8 cellular contexts compared by ENCODE assay signal in genomic region chrX:8364369-8365141, GRCh38.
A peak's percentile ranks its signal among the peaks of the same experiment; 100 is the strongest.
DNase-seq lines count a peak whose midpoint lies in the region; ATAC-seq, FAIRE-seq and TF ChIP-seq lines count a peak whose summit lies in the region.

No MANE protein-coding gene starts in this region.

- no peak overlapping the region for H3K4me3 ChIP-seq in astrocyte (ENCODE audit: insufficient read depth, low read depth, low read length)

- H3K79me1 ChIP-seq in H9 (ENCODE audit: insufficient read depth, low read depth, low read length, poor library complexity, severe bottlenecking), result no peaks in the 10 kb centered on the region

- H3K9ac ChIP-seq in H9 (ENCODE audit: extremely low read depth, insufficient read length, low read length), result no peak overlapping the region
- H3K9ac ChIP-seq in astrocyte (ENCODE audit: low read length), result no peak overlapping the region

- no peaks in the 10 kb centered on the region for H3K23me2 ChIP-seq in H9 (ENCODE audit: insufficient read length, low read depth, low read length, poor library complexity, severe bottlenecking)

- WGBS in H9 (ENCODE audit: extremely low coverage, insufficient read length, low lambda C conversion rate), result no CpG with 5 or more reads among the region's 13 CpGs

- no peak overlapping the region for H4K8ac ChIP-seq in H9 (replicated peaks; ENCODE audit: insufficient read length, low read depth, low read length)

- H3K36me3 ChIP-seq in astrocyte (ENCODE audit: insufficient read depth, low read length), result no peaks in the 10 kb centered on the region

- no peak overlapping the region for H2AFZ ChIP-seq in H9 (ENCODE audit: low read length)
- H2AFZ ChIP-seq in astrocyte (ENCODE audit: low read depth, low read length), result no peak overlapping the region

- H4K20me1 ChIP-seq in H9 (ENCODE audit: control insufficient read depth, insufficient read depth, insufficient read length), result no peaks in the 10 kb centered on the region
- no peaks in the 10 kb centered on the region for H4K20me1 ChIP-seq in astrocyte (ENCODE audit: insufficient read depth, low read length)

- no peak overlapping the region for H2BK20ac ChIP-seq in H9 (ENCODE audit: low read depth, low read length, poor library complexity, severe bottlenecking)

- no peak for ATAC-seq in HG03139 (IDR thresholded peaks at IDR 0.05; ENCODE audit: unreplicated experiment)
- ATAC-seq in GM18511 (IDR thresholded peaks at IDR 0.05; ENCODE audit: unreplicated experiment), result no peak

- H3K4me1 Mint-ChIP-seq in H9 (peaks cover 3 to 10% of the 10 kb centered on the region in 2 experiments; a peak in 3 of 4 replicates), astrocyte (ENCODE audit: low read depth, unreplicated experiment) (no peaks in the 10 kb centered on the region)

- DNase-seq in H9 (peak; percentile 60), NCI-H2171 (lab: John Stamatoyannopoulos, UW) (peak; percentile 36), astrocyte (ENCODE audit: low read depth) (peak; percentile 12), midbrain (lab: John Stamatoyannopoulos, UW) (peak; percentile 3), activated T-cell treated with anti-CD3 and anti-CD28 coated beads for 4 hours (no peak)
- no peak for DNase-seq in activated effector memory CD4-positive, alpha-beta T cell treated with anti-CD3 and anti-CD28 coated beads, Interleukin-2, amount 50 U/mL, for 16 hours

- H3K27me3 ChIP-seq in H9 (ENCODE audit: insufficient read depth, low read length), result no peaks in the 10 kb centered on the region
- H3K27me3 ChIP-seq in astrocyte (ENCODE audit: insufficient read depth, low read length), result no peaks in the 10 kb centered on the region

- H3K4me2 ChIP-seq in H9 (ENCODE audit: insufficient read depth, insufficient read length, low read length), result no peak overlapping the region
- H3K4me2 ChIP-seq in astrocyte (ENCODE audit: low read length), result no peak overlapping the region

- no peak overlapping the region for H2AK5ac ChIP-seq in H9 (ENCODE audit: insufficient read length, low read length)

- H4K5ac ChIP-seq in H9 (ENCODE audit: insufficient read length, low read depth, low read length), result no peak overlapping the region

- no peak for FAIRE-seq in astrocyte (lab: Jason Lieb, UNC)

- TF ChIP-seq CTCF in H9 (conservative IDR thresholded peaks at IDR 0.05), result peak; percentile 88
- TF ChIP-seq CTCF in astrocyte (IDR thresholded peaks at IDR 0.05; ENCODE audit: insufficient read depth, low read depth, low read length), result peak; percentile 15

- H3T11ph ChIP-seq in H9 (ENCODE audit: low read length), result no peak overlapping the region

- no peaks in the 10 kb centered on the region for H3K27me3 Mint-ChIP-seq in H9 (ENCODE audit: low read depth)
- H3K27me3 Mint-ChIP-seq in astrocyte (ENCODE audit: low read depth, unreplicated experiment), result no peaks in the 10 kb centered on the region

- H2BK5ac ChIP-seq in H9 (ENCODE audit: insufficient read length, low read length), result no peak overlapping the region

- no peaks in the 10 kb centered on the region for H3K4me1 ChIP-seq in H9 (ENCODE audit: insufficient read depth, low read length)
- H3K4me1 ChIP-seq in astrocyte (ENCODE audit: insufficient read depth, low read length), result no peaks in the 10 kb centered on the region

- H3K27ac ChIP-seq in H9 (ENCODE audit: insufficient read length, low read depth, low read length) (no peak overlapping the region), astrocyte (ENCODE audit: low read depth, low read length) (no peak overlapping the region)

- H3K9me3 ChIP-seq in H9 (ENCODE audit: control insufficient read depth, low read depth, low read length) (no peaks in the 10 kb centered on the region), astrocyte (ENCODE audit: insufficient read depth, low read depth, low read length) (no peaks in the 10 kb centered on the region)

- H3K36me3 Mint-ChIP-seq in H9 (ENCODE audit: insufficient read depth in 1 of 3, low read depth in 3 of 3), result no peaks in the 10 kb centered on the region
- H3K36me3 Mint-ChIP-seq in astrocyte (ENCODE audit: low read depth, unreplicated experiment), result no peaks in the 10 kb centered on the region

- no peak overlapping the region for H3K56ac ChIP-seq in H9 (ENCODE audit: insufficient read length, low read depth, low read length)

- H3K9me3 Mint-ChIP-seq in H9 (peaks cover 0 to 3% of the 10 kb centered on the region in 2 experiments; a peak in 1 of 5 replicates), astrocyte (ENCODE audit: unreplicated experiment) (no peaks in the 10 kb centered on the region)

- H3K18ac ChIP-seq in H9 (ENCODE audit: insufficient read length, low read depth, low read length), result no peak overlapping the region

- H3K23ac ChIP-seq in H9 (ENCODE audit: insufficient read length, low read depth, low read length), result no peak overlapping the region

- H4K91ac ChIP-seq in H9 (ENCODE audit: insufficient read length, low read depth, low read length), result no peak overlapping the region

- H3K4ac ChIP-seq in H9 (ENCODE audit: low read depth, low read length), result no peak overlapping the region

- H3K79me2 ChIP-seq in H9 (ENCODE audit: insufficient read depth, low read length) (no peaks in the 10 kb centered on the region), astrocyte (ENCODE audit: insufficient read depth, low read length) (no peaks in the 10 kb centered on the region)

- H2BK120ac ChIP-seq in H9 (ENCODE audit: low read depth, low read length, poor library complexity, severe bottlenecking), result no peak overlapping the region

- H3K14ac ChIP-seq in H9 (ENCODE audit: insufficient read depth, low read length), result no peak overlapping the region

- H2BK15ac ChIP-seq in H9 (ENCODE audit: low read depth, low read length), result no peak overlapping the region

- H3K27ac Mint-ChIP-seq in H9 (no peak overlapping the region; a peak in 1 of 7 replicates), astrocyte (ENCODE audit: unreplicated experiment) (no peak overlapping the region)

- H2BK12ac ChIP-seq in H9 (ENCODE audit: insufficient read length, low read depth, low read length), result no peak overlapping the region

- H3K4me3 Mint-ChIP-seq in H9 (no peak overlapping the region), astrocyte (ENCODE audit: unreplicated experiment) (no peak overlapping the region)

Comparison
In these comparisons a context has a peak if more than half of its experiments do, and no peak if none do; other contexts are left out.
1. DNase-seq: peak in H9 (single experiment), NCI-H2171 (single experiment), astrocyte (single experiment) and midbrain (single experiment); none in activated T-cell treated with anti-CD3 and anti-CD28 coated beads for 4 hours (single experiment) and activated effector memory CD4-positive, alpha-beta T cell treated with anti-CD3 and anti-CD28 coated beads, Interleukin-2, amount 50 U/mL, for 16 hours (single experiment).